27 cellular contexts compared by ENCODE assay signal in genomic region chr15:87702270-87702669, GRCh38.
"Had no signal": no experiment of that assay in that cellular context is flagged by ENCODE, and none has a peak within 500 bp of the region (broad histone marks: within the 10 kb centered on the region; RNA-seq: fewer than 3 reads in every experiment).

No MANE protein-coding gene starts in this region.

- H3K4me1 ChIP-seq: esophagus squamous epithelium, gastrocnemius medialis, left lung, lower lobe of right lung had no signal

- FAIRE-seq: colon, endometrium, islet of Langerhans, keratinocyte had no signal

- H3K4me3 Mint-ChIP-seq: effector memory CD8-positive, alpha-beta T cell; endodermal cell; mesothelial cell of epicardium; naive B cell had no signal

- ATAC-seq: effector memory CD8-positive, alpha-beta T cell; esophagus mucosa; gastrocnemius medialis; heart right ventricle; left cardiac atrium; left lung; left ventricle myocardium superior; lower lobe of right lung; mucosa of descending colon had no signal

- H3K27me3 Mint-ChIP-seq: naive B cell had no signal

- H3K36me3 Mint-ChIP-seq: mesothelial cell of epicardium had no signal

- H3K36me3 ChIP-seq: esophagus squamous epithelium, gastrocnemius medialis, heart right ventricle, left lung, lower lobe of right lung had no signal

- H3K27me3 ChIP-seq: esophagus squamous epithelium, gastrocnemius medialis, heart right ventricle had no signal

- H3K27ac Mint-ChIP-seq: effector memory CD8-positive, alpha-beta T cell; endodermal cell; mesothelial cell of epicardium; naive B cell had no signal

- H3K9me3 ChIP-seq: esophagus squamous epithelium, gastrocnemius medialis, lower lobe of right lung had no signal

- H3K4me1 Mint-ChIP-seq: endodermal cell, mesothelial cell of epicardium, naive B cell had no signal

- DNase-seq: effector CD8-positive, alpha-beta T cell; effector memory CD8-positive, alpha-beta T cell; endodermal cell; erythroblast; esophagus squamous epithelium; foreskin fibroblast; foreskin melanocyte; gastrocnemius medialis; glutamatergic neuron; head of caudate nucleus; heart right ventricle; hippocampal formation; left cardiac atrium; left lung; left ventricle myocardium superior; lower lobe of right lung; mesenchymal stem cell; mucosa of descending colon; naive B cell had no signal

- H3K27ac ChIP-seq: coronary artery, epithelial cell of prostate, esophagus squamous epithelium, gastrocnemius medialis, heart right ventricle, left lung, lower lobe of right lung had no signal

- H3K4me3 ChIP-seq: coronary artery, esophagus squamous epithelium, gastrocnemius medialis, heart right ventricle, left lung, lower lobe of right lung, mucosa of descending colon had no signal
